Comparison of ENCODE assay signal across 1 cellular context in genomic region chr11:110032957-110033570, GRCh38.
TF ChIP-seq lines count a peak whose summit lies in the region.

No MANE protein-coding gene starts in this region.

TF ChIP-seq in IMR-90, 13 proteins besides CTCF, POLR2A, EP300 and RAD21 (continued from another document):
- no peak for TF ChIP-seq ELK1 (IDR thresholded peaks at IDR 0.05; ENCODE audit: borderline replicate concordance, low read depth, low read length)
- TF ChIP-seq RCOR1 (IDR thresholded peaks at IDR 0.05; ENCODE audit: insufficient replicate concordance, low read length), result no peak
- TF ChIP-seq CHD1 (IDR thresholded peaks at IDR 0.05; ENCODE audit: low read depth, low read length), result no peak
